8 cellular contexts compared by ENCODE assay signal in genomic region chr15:43204016-43204901, GRCh38. TPM values are rescaled to one million over a fixed set of nuclear protein-coding genes. Genes with fewer than 3 reads are reported as not detected.
DNase-seq lines count a peak whose midpoint lies in the region; ATAC-seq and TF ChIP-seq lines count a peak whose summit lies in the region.

No MANE protein-coding gene starts in this region.

- H3K9me3 ChIP-seq in Loucy (ENCODE audit: insufficient read depth, low read depth, low read length), result no peaks in the 10 kb centered on the region
- no peaks in the 10 kb centered on the region for H3K9me3 ChIP-seq in stomach

- H3K27ac Mint-ChIP-seq in activated B cell treated with CpG ODN at 0.5 μM for 24 hours, result no peak overlapping the region

- H2AK5ac ChIP-seq in mesendoderm (ENCODE audit: low read length), result no peak overlapping the region

- no peaks in the 10 kb centered on the region for H3K36me3 ChIP-seq in Loucy (ENCODE audit: insufficient read depth, low read length)
- no peaks in the 10 kb centered on the region for H3K36me3 ChIP-seq in mesendoderm (ENCODE audit: control insufficient read depth, insufficient read depth, low read length)
- H3K36me3 ChIP-seq in stomach, result no peaks in the 10 kb centered on the region

- no peaks in the 10 kb centered on the region for H3K79me2 ChIP-seq in Loucy (ENCODE audit: insufficient read depth, low read length)
- no peaks in the 10 kb centered on the region for H3K79me2 ChIP-seq in mesendoderm (ENCODE audit: control insufficient read depth, insufficient read depth, low read length)

- H3K4me1 Mint-ChIP-seq in activated B cell treated with CpG ODN at 0.5 μM for 24 hours, result peaks cover 6% of the 10 kb centered on the region

- H3K18ac ChIP-seq in mesendoderm (ENCODE audit: low read length), result no peak overlapping the region

- DNase-seq in GM03348 (ENCODE audit: low spot score) (peak; percentile 67), activated B cell treated with CpG ODN at 0.5 μM for 24 hours (peak; percentile 28), dermis microvascular lymphatic vessel endothelial cell (ENCODE audit: low read depth in 2 of 2) (peak; percentile 60 to 83), mesendoderm (peak; percentile 76), stomach (peak; percentile 57), pons (ENCODE audit: low spot score) (no peak)

- H3K27me3 ChIP-seq in Loucy (ENCODE audit: insufficient read depth, low read length, poor library complexity, severe bottlenecking) (no peaks in the 10 kb centered on the region), mesendoderm (ENCODE audit: insufficient read depth, low read length, poor library complexity) (no peaks in the 10 kb centered on the region), stomach (peaks cover 0 to 21% (median 11%) of the 10 kb centered on the region in 3 donors)

- no peak overlapping the region for H2BK5ac ChIP-seq in mesendoderm (ENCODE audit: low read length)

- no peak overlapping the region for H3K4me3 ChIP-seq in Loucy (ENCODE audit: low read length, poor library complexity, severe bottlenecking)
- no peak overlapping the region for H3K4me3 ChIP-seq in mesendoderm (ENCODE audit: low read length)
- no peak overlapping the region for H3K4me3 ChIP-seq in stomach

- POLR2A ChIA-PET in activated B cell treated with CpG ODN at 0.5 μM for 24 hours (lab: Charles Lee), result interaction anchor here (0.6 kb wide), 1 partner anchor 10 kb away, joined by 7 read pairs; no protein-coding TSS in a partner anchor

- H3K23ac ChIP-seq in mesendoderm (ENCODE audit: low read length), result no peak overlapping the region

- no peak for TF ChIP-seq POLR2A in stomach (IDR thresholded peaks at IDR 0.05)

- no peak overlapping the region for H4K8ac ChIP-seq in mesendoderm (ENCODE audit: low read depth, low read length)

- H3K36me3 Mint-ChIP-seq in activated B cell treated with CpG ODN at 0.5 μM for 24 hours (ENCODE audit: low read depth), result peaks cover 2% of the 10 kb centered on the region

- no peaks in the 10 kb centered on the region for H4K20me1 ChIP-seq in Loucy (ENCODE audit: insufficient read depth, low read length, poor library complexity, severe bottlenecking)

- H2BK120ac ChIP-seq in mesendoderm (ENCODE audit: low read depth, low read length), result no peak overlapping the region

- no peak overlapping the region for H3K9ac ChIP-seq in Loucy (ENCODE audit: low read depth, low read length, poor library complexity, severe bottlenecking)
- no peak overlapping the region for H3K9ac ChIP-seq in mesendoderm (ENCODE audit: low read length)

- H3K9me3 Mint-ChIP-seq in activated B cell treated with CpG ODN at 0.5 μM for 24 hours, result no peaks in the 10 kb centered on the region

- no peak overlapping the region for H4K5ac ChIP-seq in mesendoderm (ENCODE audit: low read length)

- no CpG with 5 or more reads among the region's 8 CpGs for WGBS in mesendoderm (ENCODE audit: extremely low coverage, insufficient coverage, low lambda C conversion rate)
- WGBS in stomach, 5 donors, result 33 to 39% (median 37%) methylated on average over 8 of the region's 8 CpGs

- H3K4me2 ChIP-seq in Loucy (ENCODE audit: low read depth, low read length, poor library complexity, severe bottlenecking), result no peak overlapping the region
- H3K4me2 ChIP-seq in mesendoderm (ENCODE audit: low read length), result no peak overlapping the region

- CTCF ChIA-PET in activated B cell treated with CpG ODN at 0.5 μM for 24 hours (lab: Charles Lee), result interaction anchor here (0.6 to 3.5 kb wide), 16 partner anchors 9 to 500 kb away, joined by 3 to 22 read pairs (median 3); partner anchors contain the start of genes CCNDBP1 and TMEM62

- H3K9me2 ChIP-seq in Loucy (replicated peaks; ENCODE audit: low read depth, low read length), result no peaks in the 10 kb centered on the region

- H3K79me1 ChIP-seq in mesendoderm (ENCODE audit: low read length), result no peaks in the 10 kb centered on the region

- ATAC-seq in activated B cell treated with CpG ODN at 0.5 μM for 24 hours (ENCODE audit: low read depth) (peak; percentile 56), HG02571 (IDR thresholded peaks at IDR 0.05; ENCODE audit: unreplicated experiment) (no peak)

- H3K4me1 ChIP-seq in Loucy (ENCODE audit: insufficient read depth, low read length, poor library complexity, severe bottlenecking) (peaks cover 18% of the 10 kb centered on the region), mesendoderm (ENCODE audit: control insufficient read depth, low read depth, low read length) (no peaks in the 10 kb centered on the region), stomach (no peaks in the 10 kb centered on the region)

- no peak overlapping the region for H3K4ac ChIP-seq in mesendoderm (ENCODE audit: low read depth, low read length)

- intact Hi-C loops in activated B cell treated with CpG ODN at 0.5 μM for 24 hours (cut with micrococcal nuclease), result loop anchor here (2.0 kb wide), 1 partner anchor 17 kb away; no protein-coding TSS in a partner anchor
- intact Hi-C loops in stomach (cut with DNase I; ENCODE audit: low total_unique reads), result no loop called here

- TF ChIP-seq EP300 in stomach (IDR thresholded peaks at IDR 0.05), result no peak

- TF ChIP-seq CTCF in Loucy (conservative IDR thresholded peaks at IDR 0.05; ENCODE audit: low read length) (peak; percentile 91), activated B cell treated with CpG ODN at 0.5 μM for 24 hours (IDR thresholded peaks at IDR 0.05) (peak; percentile 29), stomach (IDR thresholded peaks at IDR 0.05) (peak in 5 of 7 experiments; percentile 31 to 63 (median 41))

- no peak overlapping the region for H3K4me3 Mint-ChIP-seq in activated B cell treated with CpG ODN at 0.5 μM for 24 hours

- H3K27me3 Mint-ChIP-seq in activated B cell treated with CpG ODN at 0.5 μM for 24 hours, result peaks cover 8% of the 10 kb centered on the region

- H3K56ac ChIP-seq in mesendoderm (ENCODE audit: low read length), result no peak overlapping the region

- H2BK15ac ChIP-seq in mesendoderm (replicated peaks; ENCODE audit: low read depth), result no peak overlapping the region

- no peak overlapping the region for H3K27ac ChIP-seq in mesendoderm (ENCODE audit: low read depth, low read length)
- no peak overlapping the region for H3K27ac ChIP-seq in stomach

- peak overlapping the region; percentile 14 for H2AFZ ChIP-seq in Loucy (ENCODE audit: low read length)

- no peaks in the 10 kb centered on the region; the same call in 1 of the 2 replicates for H3F3A ChIP-seq in Loucy (ENCODE audit: low read depth)

RNA-seq across cellular contexts. Expression of gene EPB42, which starts 16.6 kb away (rescaled TPM):
- total RNA-seq in activated B cell treated with CpG ODN at 0.5 μM for 24 hours (not detected in 2 replicates), dermis microvascular lymphatic vessel endothelial cell (not detected in 2 replicates), stomach (1 to 10 TPM in 1 of 5 donors, not detected in 4; 1.3 TPM)
- not detected for polyA plus RNA-seq in mesendoderm (2013, experiment 1 of 2)
- polyA plus RNA-seq in mesendoderm (2013, experiment 2 of 2), result not detected
- polyA plus RNA-seq in stomach, result not detected

RNA-seq across cellular contexts. Expression of gene CCNDBP1, which starts 19.1 kb away (rescaled TPM):
- total RNA-seq in activated B cell treated with CpG ODN at 0.5 μM for 24 hours (65.6 and 67.2 TPM in 2 replicates), dermis microvascular lymphatic vessel endothelial cell (75.9 and 81.0 TPM in 2 replicates), stomach (10 to 100 TPM; 41.1 to 81.7 (median 46.1) TPM)
- 22.3 TPM for polyA plus RNA-seq in mesendoderm (2013, experiment 1 of 2)
- polyA plus RNA-seq in mesendoderm (2013, experiment 2 of 2), result 22.7 TPM
- polyA plus RNA-seq in stomach, result 100 to 1,000 TPM in 1 of 3 donors, 10 to 100 TPM in 2; 47.2 to 136 (median 58.3) TPM

Comparison
In these comparisons a context has a peak if more than half of its experiments do, and no peak if none do; other contexts are left out.
1. CTCF ChIP-seq: peak in every context shown above with its lines; median percentile 91 in Loucy; 41 in stomach; 29 in activated B cell treated with CpG ODN at 0.5 μM for 24 hours.